ENCODE assay signal across 9 cellular contexts in genomic region chr14:101889898-101890297, GRCh38.
A peak's percentile ranks its signal among the peaks of the same experiment; 100 is the strongest.
DNase-seq lines count a peak whose midpoint lies in the region; ATAC-seq and TF ChIP-seq lines count a peak whose summit lies in the region.
"Had no signal": no experiment of that assay in that cellular context is flagged by ENCODE, and none has a peak within 500 bp of the region (broad histone marks: within the 10 kb centered on the region; RNA-seq: fewer than 3 reads in every experiment).

No MANE protein-coding gene starts in this region.

- no peaks in the 10 kb centered on the region for H3K9me3 ChIP-seq in WERI-Rb-1 (ENCODE audit: severe bottlenecking)

- H3K27ac ChIP-seq in WERI-Rb-1: no peak overlapping the region

- H3K4me3 ChIP-seq in epithelial cell of esophagus (ENCODE audit: low read length): no peak overlapping the region
- H3K4me3 ChIP-seq in WERI-Rb-1 (ENCODE audit: low read depth, low read length): no peak overlapping the region

- H3K27me3 ChIP-seq in WERI-Rb-1 (ENCODE audit: insufficient read depth, low read depth, severe bottlenecking): no peaks in the 10 kb centered on the region

- H3K27ac Mint-ChIP-seq in activated T-cell treated with anti-CD3 and anti-CD28 coated beads, Interleukin-2, amount 50 U/mL, for 24 hours: peak overlapping the region; percentile 39
- peak overlapping the region; percentile 85 for H3K27ac Mint-ChIP-seq in stimulated activated effector memory CD8-positive, alpha-beta T cell treated with anti-CD3 and anti-CD28 coated beads, Interleukin-12 subunit alpha, Interleukin-12 subunit beta, amount 100 ng/mL, for 72 hours

- H3K36me3 ChIP-seq in WERI-Rb-1: peaks cover 29% of the 10 kb centered on the region

- H3K9me3 Mint-ChIP-seq in activated T-cell treated with anti-CD3 and anti-CD28 coated beads, Interleukin-2, amount 50 U/mL, for 24 hours: no peaks in the 10 kb centered on the region
- no peaks in the 10 kb centered on the region for H3K9me3 Mint-ChIP-seq in stimulated activated effector memory CD8-positive, alpha-beta T cell treated with anti-CD3 and anti-CD28 coated beads, Interleukin-12 subunit alpha, Interleukin-12 subunit beta, amount 100 ng/mL, for 72 hours

- DNase-seq in activated T-cell treated with anti-CD3 and anti-CD28 coated beads, Interleukin-2, amount 50 U/mL, for 24 hours: no peak
- DNase-seq in activated T-cell treated with anti-CD3 and anti-CD28 coated beads, Interleukin-2, amount 50 U/mL, for 48 hours: no peak
- DNase-seq in NCI-H524 treated with DMSO at 0.1 percent for 48 hours (lab: John Stamatoyannopoulos, UW) (peak; percentile 51), epithelial cell of esophagus (ENCODE audit: low read depth) (no peak), NCI-H187 treated with DMSO at 0.1 percent for 48 hours (lab: John Stamatoyannopoulos, UW) (no peak), WERI-Rb-1 (no peak)
- DNase-seq in stimulated activated effector memory CD8-positive, alpha-beta T cell treated with anti-CD3 and anti-CD28 coated beads, Interleukin-12 subunit alpha, Interleukin-12 subunit beta, amount 100 ng/mL, for 72 hours (ENCODE audit: low spot score in 2 of 2): no peak
- DNase-seq: activated gamma-delta T cell had no signal

- H3K4me3 Mint-ChIP-seq in activated T-cell treated with anti-CD3 and anti-CD28 coated beads, Interleukin-2, amount 50 U/mL, for 24 hours: no peak overlapping the region
- H3K4me3 Mint-ChIP-seq in stimulated activated effector memory CD8-positive, alpha-beta T cell treated with anti-CD3 and anti-CD28 coated beads, Interleukin-12 subunit alpha, Interleukin-12 subunit beta, amount 100 ng/mL, for 72 hours: no peak overlapping the region

- no peak for ATAC-seq in stimulated activated effector memory CD8-positive, alpha-beta T cell treated with anti-CD3 and anti-CD28 coated beads, Interleukin-12 subunit alpha, Interleukin-12 subunit beta, amount 100 ng/mL, for 72 hours
- ATAC-seq in GM21528 (IDR thresholded peaks at IDR 0.05; ENCODE audit: low FRiP score, unreplicated experiment): no peak

- H3K27me3 Mint-ChIP-seq in activated T-cell treated with anti-CD3 and anti-CD28 coated beads, Interleukin-2, amount 50 U/mL, for 24 hours: no peaks in the 10 kb centered on the region

- TF ChIP-seq CTCF in epithelial cell of esophagus (IDR thresholded peaks at IDR 0.05; ENCODE audit: insufficient read depth, low read depth, low read length, missing control alignments) (peak; percentile 13), WERI-Rb-1 (IDR thresholded peaks at IDR 0.05; ENCODE audit: low read depth, low read length) (no peak)

- H3K4me1 Mint-ChIP-seq in activated T-cell treated with anti-CD3 and anti-CD28 coated beads, Interleukin-2, amount 50 U/mL, for 24 hours (ENCODE audit: low read depth): no peaks in the 10 kb centered on the region
- peaks cover 1% of the 10 kb centered on the region for H3K4me1 Mint-ChIP-seq in stimulated activated effector memory CD8-positive, alpha-beta T cell treated with anti-CD3 and anti-CD28 coated beads, Interleukin-12 subunit alpha, Interleukin-12 subunit beta, amount 100 ng/mL, for 72 hours

- H3K36me3 Mint-ChIP-seq in activated T-cell treated with anti-CD3 and anti-CD28 coated beads, Interleukin-2, amount 50 U/mL, for 24 hours (ENCODE audit: low read depth): peaks cover 90% of the 10 kb centered on the region
- peaks cover 100% of the 10 kb centered on the region for H3K36me3 Mint-ChIP-seq in stimulated activated effector memory CD8-positive, alpha-beta T cell treated with anti-CD3 and anti-CD28 coated beads, Interleukin-12 subunit alpha, Interleukin-12 subunit beta, amount 100 ng/mL, for 72 hours
